9 cellular contexts compared by ENCODE assay signal in the genomic region with DNA sequence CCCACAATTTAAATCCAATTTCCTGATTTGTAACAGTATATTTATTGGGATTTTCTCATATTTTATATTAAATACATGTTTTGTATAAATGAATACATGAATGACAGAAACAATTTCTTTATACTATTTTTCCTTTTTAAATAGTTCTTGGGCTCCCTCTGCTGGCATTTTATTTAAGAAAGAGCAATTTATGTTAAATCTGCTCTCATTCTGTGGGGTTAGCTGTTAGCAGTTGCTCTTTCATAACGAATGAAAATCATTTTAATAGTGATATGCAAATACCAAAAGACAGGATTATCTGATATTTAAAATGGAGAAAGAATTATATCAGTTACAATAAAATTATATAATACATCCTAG.
DNase-seq lines count a peak whose midpoint lies in the region; ATAC-seq, FAIRE-seq and TF ChIP-seq lines count a peak whose summit lies in the region.
"Had no signal": no experiment of that assay in that cellular context is flagged by ENCODE, and none has a peak within 500 bp of the region (broad histone marks: within the 10 kb centered on the region; RNA-seq: fewer than 3 reads in every experiment).

No MANE protein-coding gene starts in this region.

- CTCF ChIA-PET in activated naive CD4-positive, alpha-beta T cell treated with anti-CD3 and anti-CD28 coated beads for 36 hours (lab: Charles Lee), result interaction anchor here (0.6 to 1.7 kb wide), 13 partner anchors 12 to 510 kb away, joined by 3 to 10 read pairs (median 3); no protein-coding TSS in a partner anchor

- H3K36me3 ChIP-seq in RWPE2 (ENCODE audit: low read depth) (no peaks in the 10 kb centered on the region), testis (ENCODE audit: low read depth, missing control alignments) (no peaks in the 10 kb centered on the region)
- H3K36me3 ChIP-seq: SJSA1 had no signal

- peaks cover 40% of the 10 kb centered on the region for H3K4me1 Mint-ChIP-seq in glutamatergic neuron (ENCODE audit: low read depth, unreplicated experiment)
- no peaks in the 10 kb centered on the region for H3K4me1 Mint-ChIP-seq in activated naive CD4-positive, alpha-beta T cell treated with anti-CD3 and anti-CD28 coated beads for 36 hours (ENCODE audit: low read depth)

- H3K9me3 ChIP-seq in RWPE2 (ENCODE audit: severe bottlenecking) (no peaks in the 10 kb centered on the region), testis (no peaks in the 10 kb centered on the region)
- H3K9me3 ChIP-seq: SJSA1 had no signal

- H3K4me3 Mint-ChIP-seq in glutamatergic neuron (ENCODE audit: unreplicated experiment), result no peak overlapping the region
- H3K4me3 Mint-ChIP-seq in activated naive CD4-positive, alpha-beta T cell treated with anti-CD3 and anti-CD28 coated beads for 36 hours, result no peak overlapping the region

- peaks cover 7% of the 10 kb centered on the region for H3K27me3 Mint-ChIP-seq in glutamatergic neuron (ENCODE audit: unreplicated experiment)
- H3K27me3 Mint-ChIP-seq in activated naive CD4-positive, alpha-beta T cell treated with anti-CD3 and anti-CD28 coated beads for 36 hours (ENCODE audit: low read depth), result no peaks in the 10 kb centered on the region

- 35 to 61% methylated on average over 1 of the region's 1 CpG for whole genome bisulfite sequencing in testis, 2 donors

- peaks cover 4% of the 10 kb centered on the region for H3K36me3 Mint-ChIP-seq in glutamatergic neuron (ENCODE audit: unreplicated experiment)
- peaks cover 16% of the 10 kb centered on the region for H3K36me3 Mint-ChIP-seq in activated naive CD4-positive, alpha-beta T cell treated with anti-CD3 and anti-CD28 coated beads for 36 hours (ENCODE audit: low read depth)

- no peak overlapping the region for H3K27ac ChIP-seq in RWPE2 (ENCODE audit: poor library complexity, severe bottlenecking)
- H3K27ac ChIP-seq in testis, result no peak overlapping the region
- H3K27ac ChIP-seq: SJSA1 had no signal

- intact Hi-C loops in activated naive CD4-positive, alpha-beta T cell treated with anti-CD3 and anti-CD28 coated beads for 36 hours (cut with micrococcal nuclease), result loop anchor here (1.0 kb wide), 2 partner anchors 234 to 510 kb away; no protein-coding TSS in a partner anchor
- intact Hi-C loops in testis (cut with DNase I; ENCODE audit: low total_unique reads), result no loop called here

- H3K27me3 ChIP-seq in RWPE2 (ENCODE audit: insufficient read depth, poor library complexity, severe bottlenecking), result no peaks in the 10 kb centered on the region
- H3K27me3 ChIP-seq in testis, result no peaks in the 10 kb centered on the region
- H3K27me3 ChIP-seq: SJSA1 had no signal

- ATAC-seq in RWPE2 (ENCODE audit: low read depth) (no peak), GM18867 (IDR thresholded peaks at IDR 0.05; ENCODE audit: unreplicated experiment) (no peak)

- FAIRE-seq in HTR-8/SVneo (lab: Jason Lieb, UNC), result no peak

- no peak; the same call in 1 of the 2 replicates for TF ChIP-seq CTCF in AG10803 (conservative IDR thresholded peaks at IDR 0.05; ENCODE audit: low read length)
- peak; percentile 44 for TF ChIP-seq CTCF in RWPE2 (IDR thresholded peaks at IDR 0.05; ENCODE audit: poor library complexity, severe bottlenecking)
- no peak for TF ChIP-seq CTCF in glutamatergic neuron (IDR thresholded peaks at IDR 0.05; ENCODE audit: partially characterized antibody, unreplicated experiment)
- TF ChIP-seq CTCF in testis (IDR thresholded peaks at IDR 0.05), result no peak

- H3K27ac Mint-ChIP-seq in glutamatergic neuron (ENCODE audit: unreplicated experiment), result peak overlapping the region; percentile 83
- H3K27ac Mint-ChIP-seq in activated naive CD4-positive, alpha-beta T cell treated with anti-CD3 and anti-CD28 coated beads for 36 hours, result no peak overlapping the region

- no peak for TF ChIP-seq POLR2A in testis (IDR thresholded peaks at IDR 0.05)

- peaks cover 13% of the 10 kb centered on the region for H3K9me3 Mint-ChIP-seq in glutamatergic neuron (ENCODE audit: unreplicated experiment)
- H3K9me3 Mint-ChIP-seq in activated naive CD4-positive, alpha-beta T cell treated with anti-CD3 and anti-CD28 coated beads for 36 hours, result no peaks in the 10 kb centered on the region

- DNase-seq in AG10803 (ENCODE audit: low read depth) (peak; percentile 43), HTR-8/SVneo (ENCODE audit: insufficient read length, low spot score) (peak; percentile 6), RWPE2 (ENCODE audit: low spot score) (no peak), glutamatergic neuron (no peak), testis (no peak)
- no peak for DNase-seq in stimulated activated CD4-positive, alpha-beta T cell treated with anti-CD3 and anti-CD28 coated beads, Interleukin-2, amount 100 ng/mL, for 24 hours
- DNase-seq in activated naive CD4-positive, alpha-beta T cell treated with anti-CD3 and anti-CD28 coated beads for 36 hours, result no peak

- no peak overlapping the region for H3K4me3 ChIP-seq in AG10803 (ENCODE audit: low read length)
- H3K4me3 ChIP-seq in RWPE2 (ENCODE audit: severe bottlenecking), result no peak overlapping the region
- H3K4me3 ChIP-seq in testis, result no peak overlapping the region
- H3K4me3 ChIP-seq: SJSA1 had no signal

- H3K4me1 ChIP-seq in RWPE2 (ENCODE audit: insufficient read depth, poor library complexity, severe bottlenecking) (no peaks in the 10 kb centered on the region), testis (no peaks in the 10 kb centered on the region)
- H3K4me1 ChIP-seq: SJSA1 had no signal

Comparison
In these comparisons a context has a peak if more than half of its experiments do, and no peak if none do; other contexts are left out.
1. DNase-seq: peak in AG10803 (single experiment) and HTR-8/SVneo (single experiment); none in RWPE2 (single experiment), glutamatergic neuron (single experiment), stimulated activated CD4-positive, alpha-beta T cell treated with anti-CD3 and anti-CD28 coated beads, Interleukin-2, amount 100 ng/mL, for 24 hours (0 of 2), activated naive CD4-positive, alpha-beta T cell treated with anti-CD3 and anti-CD28 coated beads for 36 hours (single experiment) and testis (single experiment).